ENCODE assay signal across 8 cellular contexts in the genomic region with DNA sequence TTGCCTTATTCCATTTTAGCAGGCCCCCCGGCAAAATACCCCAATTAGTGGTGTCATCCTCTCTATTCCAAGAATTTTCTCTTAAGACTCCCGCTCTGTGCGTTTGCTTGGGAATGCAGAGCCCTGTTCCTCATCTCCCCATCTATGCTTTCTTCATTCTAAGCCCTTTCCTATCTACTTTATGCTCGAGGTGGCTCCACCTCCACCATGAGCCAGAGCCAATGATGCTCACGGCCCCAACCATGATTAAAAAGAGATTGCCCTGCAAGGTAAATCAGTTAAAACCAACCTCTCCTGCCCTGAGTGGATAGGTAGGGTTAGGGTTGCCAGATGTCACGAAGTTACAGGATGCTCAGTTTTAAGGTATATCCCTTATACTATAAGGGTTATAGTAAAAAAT. TPM values are rescaled to one million over a fixed set of nuclear protein-coding genes. Genes with fewer than 3 reads are reported as not detected.
DNase-seq lines count a peak whose midpoint lies in the region; ATAC-seq and TF ChIP-seq lines count a peak whose summit lies in the region.

No MANE protein-coding gene starts in this region.

- H3K9me3 ChIP-seq in AG04450 (ENCODE audit: control insufficient read depth, insufficient read depth, low read length) (no peaks in the 10 kb centered on the region; the same call in 1 of the 2 replicates), Loucy (ENCODE audit: insufficient read depth, low read depth, low read length) (no peaks in the 10 kb centered on the region), adipocyte (ENCODE audit: control insufficient read depth, low read length) (no peaks in the 10 kb centered on the region), muscle layer of duodenum (ENCODE audit: control insufficient read depth in 1 of 2, low read length in 2 of 2) (no peaks in the 10 kb centered on the region)

- DNase-seq in AG04450 (ENCODE audit: low read depth, low spot score) (no peak), adipocyte (ENCODE audit: low read depth) (no peak), NCI-H1092 (lab: John Stamatoyannopoulos, UW) (no peak), GM03348 (ENCODE audit: low spot score) (no peak)

- H3K4me3 ChIP-seq in AG04450 (ENCODE audit: low read depth, low read length) (no peak overlapping the region), Loucy (ENCODE audit: low read length, poor library complexity, severe bottlenecking) (peak overlapping the region; percentile 90), adipocyte (ENCODE audit: low read length) (peak overlapping the region; percentile 90), muscle layer of duodenum (ENCODE audit: low read depth in 1 of 2, low read length in 2 of 2) (peak overlapping the region; percentile 91 to 94)

- H3K4me2 ChIP-seq in Loucy (ENCODE audit: low read depth, low read length, poor library complexity, severe bottlenecking), result peak overlapping the region; percentile 94

- no peaks in the 10 kb centered on the region for H3F3A ChIP-seq in Loucy (ENCODE audit: low read depth)

- POLR2A ChIA-PET in AG04450 (lab: Yijun Ruan, JAX), result interaction anchor here (0.6 to 1.7 kb wide), 7 partner anchors 11 to 214 kb away, joined by 3 to 9 read pairs (median 4); a partner anchor contains a TSS

- TF ChIP-seq CTCF in AG04450 (IDR thresholded peaks at IDR 0.05; ENCODE audit: low read depth, low read length), result no peak
- no peak for TF ChIP-seq CTCF in Loucy (conservative IDR thresholded peaks at IDR 0.05; ENCODE audit: low read length)

- no peak for ATAC-seq in HG03442 (IDR thresholded peaks at IDR 0.05; ENCODE audit: unreplicated experiment)
- ATAC-seq in GM18505 (IDR thresholded peaks at IDR 0.05; ENCODE audit: unreplicated experiment), result no peak

- no peaks in the 10 kb centered on the region for H3K9me2 ChIP-seq in Loucy (replicated peaks; ENCODE audit: low read depth, low read length)

- H3K27me3 ChIP-seq in AG04450 (ENCODE audit: control insufficient read depth, insufficient read depth, low read length) (no peaks in the 10 kb centered on the region), Loucy (ENCODE audit: insufficient read depth, low read length, poor library complexity, severe bottlenecking) (no peaks in the 10 kb centered on the region), adipocyte (replicated peaks; ENCODE audit: control insufficient read depth, insufficient read depth, low read length) (no peaks in the 10 kb centered on the region), muscle layer of duodenum (ENCODE audit: low read depth, low read length) (no peaks in the 10 kb centered on the region)

- CTCF ChIA-PET in AG04450 (lab: Charles Lee), result interaction anchor here (0.6 to 1.7 kb wide), 2 partner anchors 31 to 448 kb away, joined by 4 read pairs; no protein-coding TSS in a partner anchor

- peak overlapping the region; percentile 96 for H2AFZ ChIP-seq in Loucy (ENCODE audit: low read length)

- no peaks in the 10 kb centered on the region for H4K20me1 ChIP-seq in Loucy (ENCODE audit: insufficient read depth, low read length, poor library complexity, severe bottlenecking)

- H3K79me2 ChIP-seq in Loucy (ENCODE audit: insufficient read depth, low read length), result peaks cover 30% of the 10 kb centered on the region

- H3K9ac ChIP-seq in Loucy (ENCODE audit: low read depth, low read length, poor library complexity, severe bottlenecking), result peak overlapping the region; percentile 84
- H3K9ac ChIP-seq in adipocyte (ENCODE audit: low read length), result peak overlapping the region; percentile 96

- H3K27ac ChIP-seq in AG04450 (ENCODE audit: low read depth, low read length) (peak overlapping the region; percentile 94), muscle layer of duodenum (ENCODE audit: low read length) (peak overlapping the region; percentile 94)

- no peak for TF ChIP-seq POLR2A in GM18505 (IDR thresholded peaks at IDR 0.05; ENCODE audit: borderline replicate concordance, extremely low read depth, insufficient read depth, insufficient read length)

- H3K36me3 ChIP-seq in Loucy (ENCODE audit: insufficient read depth, low read length), result no peaks in the 10 kb centered on the region
- no peaks in the 10 kb centered on the region for H3K36me3 ChIP-seq in adipocyte (ENCODE audit: control insufficient read depth, insufficient read depth, low read length, severe bottlenecking)
- H3K36me3 ChIP-seq in muscle layer of duodenum (ENCODE audit: control insufficient read depth in 1 of 2, insufficient read depth in 2 of 2, low read length in 2 of 2), result peaks cover 0 to 10% of the 10 kb centered on the region in 2 donors

- H3K4me1 ChIP-seq in Loucy (ENCODE audit: insufficient read depth, low read length, poor library complexity, severe bottlenecking) (peaks cover 6% of the 10 kb centered on the region), adipocyte (ENCODE audit: control insufficient read depth, insufficient read depth, low read length) (peaks cover 14% of the 10 kb centered on the region), muscle layer of duodenum (ENCODE audit: control insufficient read depth in 1 of 2, insufficient read depth in 2 of 2, low read length in 2 of 2) (peaks cover 6 to 11% of the 10 kb centered on the region in 2 donors)

RNA-seq across cellular contexts. Expression of a gene that starts 0.7 kb away (rescaled TPM):
- polyA plus RNA-seq in AG04450 (2011; rRNA removed), result 102 and 109 TPM in 2 replicates
- polyA minus RNA-seq in AG04450 (2011; rRNA and poly(A)+ RNA removed), result 74.1 and 79.6 TPM in 2 replicates

RNA-seq across cellular contexts. Expression of a gene that starts 27.7 kb away (rescaled TPM):
- 73.0 and 92.3 TPM in 2 replicates for polyA plus RNA-seq in AG04450 (2011; rRNA removed)
- polyA minus RNA-seq in AG04450 (2011; rRNA and poly(A)+ RNA removed), result 70.9 and 73.5 TPM in 2 replicates

RNA-seq across cellular contexts. Expression of a gene that starts 31.4 kb away (rescaled TPM):
- polyA plus RNA-seq in AG04450 (2011; rRNA removed), result 4.5 and 4.8 TPM in 2 replicates
- 1.9 and 2.2 TPM in 2 replicates for polyA minus RNA-seq in AG04450 (2011; rRNA and poly(A)+ RNA removed)
